Comparison of ENCODE assay signal across 8 cellular contexts in the genomic region with DNA sequence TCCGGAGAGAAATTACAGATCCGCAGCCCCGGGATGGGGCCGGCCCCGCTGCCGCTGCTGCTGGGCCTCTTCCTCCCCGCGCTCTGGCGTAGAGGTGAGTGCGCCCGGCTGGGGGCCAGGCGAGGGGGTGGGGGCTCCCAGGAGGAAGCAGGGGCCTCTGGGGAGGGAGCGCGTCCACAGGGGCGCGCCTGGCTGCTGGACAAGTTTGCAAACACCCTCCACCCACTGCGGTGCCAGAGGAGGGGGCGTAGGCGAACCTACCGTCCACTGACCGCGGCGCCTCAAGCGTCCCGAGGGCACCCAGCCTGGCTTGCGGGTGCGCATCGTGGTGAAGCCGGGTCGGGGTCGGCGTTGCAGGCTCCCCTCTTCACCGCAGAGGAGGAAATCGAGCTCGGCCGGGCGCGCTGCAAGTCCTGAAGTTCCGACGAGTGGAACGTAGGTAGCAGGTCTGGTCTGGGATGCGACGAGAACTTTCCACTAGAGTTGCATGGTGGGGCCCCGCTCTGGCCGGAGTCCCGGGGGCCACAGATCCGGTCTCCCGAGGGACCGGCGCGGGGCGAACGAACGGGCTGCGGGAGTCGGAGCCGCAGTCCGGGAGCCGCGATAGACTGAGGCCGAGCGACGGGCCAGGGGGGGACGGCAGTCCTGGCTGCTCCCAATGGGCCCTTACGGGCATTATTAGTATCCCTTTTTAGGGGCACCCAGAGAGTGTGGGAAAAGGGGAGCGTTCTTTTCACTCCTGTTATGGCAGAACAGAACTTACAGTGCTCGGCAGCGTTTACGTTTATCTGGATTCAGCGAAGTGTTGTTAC. TPM values are rescaled to one million over a fixed set of nuclear protein-coding genes. Genes with fewer than 3 reads are reported as not detected.
DNase-seq lines count a peak whose midpoint lies in the region; ATAC-seq, FAIRE-seq and TF ChIP-seq lines count a peak whose summit lies in the region.

No MANE protein-coding gene starts in this region.

- H3K9me3 ChIP-seq in CD8-positive, alpha-beta memory T cell (ENCODE audit: low read length) = no peaks in the 10 kb centered on the region
- H3K9me3 ChIP-seq in fibroblast of lung (ENCODE audit: control insufficient read depth, insufficient read depth, low read depth, low read length) = no peaks in the 10 kb centered on the region

- peak; percentile 27 for ATAC-seq in HG02642 (IDR thresholded peaks at IDR 0.05; ENCODE audit: poor library complexity, unreplicated experiment)
- peak; percentile 34 for ATAC-seq in omental fat pad (ENCODE audit: low FRiP score)
- no peak for ATAC-seq in GM21737 (IDR thresholded peaks at IDR 0.05; ENCODE audit: unreplicated experiment)

- H3K4me2 ChIP-seq in fibroblast of lung (ENCODE audit: extremely low read depth, insufficient read depth, low read length) = peak overlapping the region; percentile 82

- H3K79me2 ChIP-seq in fibroblast of lung (ENCODE audit: control insufficient read depth, insufficient read depth, low read length) = no peaks in the 10 kb centered on the region

- peak in 3 of 5 donors; percentile 9 to 47 (median 21) for DNase-seq in CD8-positive, alpha-beta memory T cell
- DNase-seq in activated CD8-positive, alpha-beta memory T cell treated with anti-CD3 and anti-CD28 coated beads, Interleukin-2, amount 50 U/mL, for 4 hours = peak; percentile 22
- peak in 1 of 2 donors; percentile 14 for DNase-seq in fibroblast of lung (ENCODE audit: low read depth in 2 of 2)
- peak; percentile 41 for DNase-seq in omental fat pad (ENCODE audit: low spot score)
- no peak for DNase-seq in SK-N-DZ (ENCODE audit: low spot score)
- no peak for DNase-seq in GM19239 (ENCODE audit: insufficient read length, low spot score)

- CTCF ChIA-PET in CD8-positive, alpha-beta memory T cell (lab: Charles Lee) = no interaction called here

- H2AFZ ChIP-seq in fibroblast of lung (ENCODE audit: low read length) = no peak overlapping the region

- no peaks in the 10 kb centered on the region for H3K9me3 Mint-ChIP-seq in CD8-positive, alpha-beta memory T cell

- H3K4me1 ChIP-seq in CD8-positive, alpha-beta memory T cell (ENCODE audit: insufficient read depth, low read length) = peaks cover 5% of the 10 kb centered on the region
- H3K4me1 ChIP-seq in fibroblast of lung (ENCODE audit: control insufficient read depth, extremely low read depth, insufficient read depth, low read length) = peaks cover 2% of the 10 kb centered on the region

- peaks cover 5 to 24% (median 16%) of the 10 kb centered on the region in 3 donors for H3K4me1 Mint-ChIP-seq in CD8-positive, alpha-beta memory T cell

- H3K27me3 ChIP-seq in CD8-positive, alpha-beta memory T cell (ENCODE audit: insufficient read depth, low read length, poor library complexity, severe bottlenecking) = no peaks in the 10 kb centered on the region
- peaks cover 8% of the 10 kb centered on the region for H3K27me3 ChIP-seq in fibroblast of lung (ENCODE audit: control insufficient read depth, insufficient read depth, low read length)

- FAIRE-seq in GM19239 (lab: Jason Lieb, UNC) = no peak

- H3K27ac Mint-ChIP-seq in CD8-positive, alpha-beta memory T cell = peak overlapping the region in 1 of 8 donors; percentile 43

- no peaks in the 10 kb centered on the region for H3K36me3 ChIP-seq in CD8-positive, alpha-beta memory T cell (ENCODE audit: insufficient read depth, low read length)
- H3K36me3 ChIP-seq in fibroblast of lung (ENCODE audit: control insufficient read depth, insufficient read depth, low read length) = no peaks in the 10 kb centered on the region

- H3K4me3 Mint-ChIP-seq in CD8-positive, alpha-beta memory T cell = peak overlapping the region; percentile 73 to 85 (median 79)

- TF ChIP-seq CTCF in fibroblast of lung (conservative IDR thresholded peaks at IDR 0.05 in 1 of 2, IDR thresholded peaks at IDR 0.05 in 1 of 2; ENCODE audit: low read depth in 1 of 2, low read length in 2 of 2) (no peak), omental fat pad (IDR thresholded peaks at IDR 0.05) (no peak)

- no peaks in the 10 kb centered on the region for H3K36me3 Mint-ChIP-seq in CD8-positive, alpha-beta memory T cell

- peak overlapping the region; percentile 50 for H3K4me3 ChIP-seq in CD8-positive, alpha-beta memory T cell (ENCODE audit: low read length)
- peak overlapping the region; percentile 37 to 72 (median 58) for H3K4me3 ChIP-seq in fibroblast of lung (replicated peaks in 1 of 4; ENCODE audit: control extremely low read depth in 1 of 4, insufficient read depth in 1 of 4, low read depth in 3 of 4, low read length in 4 of 4)

- H3K27me3 Mint-ChIP-seq in CD8-positive, alpha-beta memory T cell = peaks cover 12 to 40% of the 10 kb centered on the region in 2 donors

- POLR2A ChIA-PET in CD8-positive, alpha-beta memory T cell (lab: Charles Lee) = no interaction called here

- H3K9ac ChIP-seq in fibroblast of lung (ENCODE audit: insufficient read depth, low read length) = no peak overlapping the region

- H4K20me1 ChIP-seq in fibroblast of lung (ENCODE audit: control insufficient read depth, extremely low read depth, insufficient read depth, low read length) = no peaks in the 10 kb centered on the region

- no peak overlapping the region for H3K27ac ChIP-seq in CD8-positive, alpha-beta memory T cell (ENCODE audit: low read depth, low read length)
- no peak overlapping the region for H3K27ac ChIP-seq in fibroblast of lung (ENCODE audit: insufficient read depth, low read length)

RNA-seq across cellular contexts. Expression of a gene that starts 0.5 kb away (rescaled TPM):
- under 1 TPM; 0.75 to 0.88 TPM for total RNA-seq in CD8-positive, alpha-beta memory T cell
- polyA plus RNA-seq in CD8-positive, alpha-beta memory T cell = 0.14 TPM
- total RNA-seq in fibroblast of lung (1.8 and 6.6 TPM in 2 replicates), omental fat pad (10 to 100 TPM; 29.4 to 63.0 (median 48.6) TPM)
- polyA plus RNA-seq in fibroblast of lung = 0.34 and 0.71 TPM in 2 replicates
- polyA plus RNA-seq in fibroblast of lung (2012) = 0.21 and 0.62 TPM in 2 replicates
- 0.59 and 0.82 TPM in 2 replicates for polyA minus RNA-seq in fibroblast of lung (ENCODE audit: low replicate concordance)
- polyA plus RNA-seq in SK-N-DZ (2014; cell fraction: cytosol; rRNA removed) = 1.3 and 1.4 TPM in 2 replicates
- polyA plus RNA-seq in SK-N-DZ (2014; cell fraction: nucleus; rRNA removed) = 2.2 and 2.9 TPM in 2 replicates

RNA-seq across cellular contexts. Expression of a gene that starts 14.9 kb away (rescaled TPM):
- total RNA-seq in CD8-positive, alpha-beta memory T cell = 100 to 1,000 TPM; 128 to 131 TPM
- polyA plus RNA-seq in CD8-positive, alpha-beta memory T cell = 28.9 TPM
- total RNA-seq in fibroblast of lung = 42.1 and 46.1 TPM in 2 replicates
- polyA plus RNA-seq in fibroblast of lung = 19.6 and 26.9 TPM in 2 replicates
- 11.2 and 14.9 TPM in 2 replicates for polyA plus RNA-seq in fibroblast of lung (2012)
- 15.5 and 58.7 TPM in 2 replicates for polyA minus RNA-seq in fibroblast of lung (ENCODE audit: low replicate concordance)
- 10 to 100 TPM; 30.3 to 59.6 (median 38.5) TPM for total RNA-seq in omental fat pad
- 27.8 and 36.2 TPM in 2 replicates for polyA plus RNA-seq in SK-N-DZ (2014; cell fraction: cytosol; rRNA removed)
- 35.1 and 36.6 TPM in 2 replicates for polyA plus RNA-seq in SK-N-DZ (2014; cell fraction: nucleus; rRNA removed)

Comparison
In these comparisons a context has a peak if more than half of its experiments do, and no peak if none do; other contexts are left out.
1. DNase-seq: peak in CD8-positive, alpha-beta memory T cell (3 of 5), activated CD8-positive, alpha-beta memory T cell treated with anti-CD3 and anti-CD28 coated beads, Interleukin-2, amount 50 U/mL, for 4 hours (single experiment) and omental fat pad (single experiment); none in SK-N-DZ (single experiment) and GM19239 (single experiment).